14 cellular contexts compared by ENCODE assay signal in genomic region chr10:61486738-61487396, GRCh38. TPM values are rescaled to one million over a fixed set of nuclear protein-coding genes. Genes with fewer than 3 reads are reported as not detected.
DNase-seq lines count a peak whose midpoint lies in the region; TF ChIP-seq lines count a peak whose summit lies in the region.
"Had no signal": no experiment of that assay in that cellular context is flagged by ENCODE, and none has a peak within 500 bp of the region (broad histone marks: within the 10 kb centered on the region; RNA-seq: fewer than 3 reads in every experiment).

No MANE protein-coding gene starts in this region.

- H3K4me1 Mint-ChIP-seq in MCF 10A (ENCODE audit: insufficient read depth, unreplicated experiment) = peaks cover 12% of the 10 kb centered on the region
- H3K4me1 Mint-ChIP-seq: IgD-negative memory B cell had no signal

- no peaks in the 10 kb centered on the region for H3K9me3 Mint-ChIP-seq in MCF 10A (ENCODE audit: unreplicated experiment)

- TF ChIP-seq CTCF in MCF 10A (IDR thresholded peaks at IDR 0.05; ENCODE audit: unreplicated experiment) (no peak), mammary epithelial cell (conservative IDR thresholded peaks at IDR 0.05 in 1 of 2, IDR thresholded peaks at IDR 0.05 in 1 of 2; ENCODE audit: extremely low read depth in 1 of 2, insufficient read depth in 1 of 2, low read depth in 1 of 2, low read length in 2 of 2) (no peak), foreskin fibroblast (IDR thresholded peaks at IDR 0.05; ENCODE audit: low read depth, low read length) (no peak)

- peak overlapping the region; percentile 22 for H3K4me3 Mint-ChIP-seq in MCF 10A (ENCODE audit: unreplicated experiment)
- H3K4me3 Mint-ChIP-seq: IgD-negative memory B cell had no signal

- H3K36me3 ChIP-seq in mammary epithelial cell (ENCODE audit: insufficient read depth, low read length) (no peaks in the 10 kb centered on the region), SK-N-MC (ENCODE audit: insufficient read depth, low read length) (no peaks in the 10 kb centered on the region)
- H3K36me3 ChIP-seq: pancreas, Peyer's patch had no signal

- peak; percentile 69 for DNase-seq in MCF 10A (ENCODE audit: unreplicated experiment)
- no peak for DNase-seq in mammary epithelial cell
- DNase-seq in SK-N-MC (ENCODE audit: low read depth, low spot score) = no peak
- DNase-seq in foreskin fibroblast = peak; percentile 73 to 83
- DNase-seq in AG08395 (ENCODE audit: low spot score) = no peak
- DNase-seq in Ammon's horn (ENCODE audit: low spot score) = no peak
- no peak for DNase-seq in UCSD-AML1 (lab: John Stamatoyannopoulos, UW; ENCODE audit: unreplicated experiment)
- DNase-seq in DMS79 treated with DMSO at 0.1 percent for 48 hours (lab: John Stamatoyannopoulos, UW) = no peak
- DNase-seq: activated CD4-positive, alpha-beta T cell treated with anti-CD3 and anti-CD28 coated beads, Interleukin-2, amount 50 U/mL, for 4 hours; midbrain; pancreas; Peyer's patch; stimulated activated CD8-positive, alpha-beta memory T cell treated with anti-CD3 and anti-CD28 coated beads, Interleukin-4, amount 100 ng/mL, for 48 hours had no signal

- H3K9me3 ChIP-seq in mammary epithelial cell (replicated peaks; ENCODE audit: insufficient read depth, low read length) = no peaks in the 10 kb centered on the region
- no peaks in the 10 kb centered on the region for H3K9me3 ChIP-seq in SK-N-MC (ENCODE audit: low read depth, low read length)
- H3K9me3 ChIP-seq: pancreas, Peyer's patch had no signal

- no peak overlapping the region for H3K4me3 ChIP-seq in mammary epithelial cell (replicated peaks in 1 of 3; ENCODE audit: insufficient read depth in 1 of 3, low read depth in 2 of 3, low read length in 3 of 3)
- 0 out of 2 replicates have a peak overlapping the region, but pooled peaks have one; percentile 11 for H3K4me3 ChIP-seq in SK-N-MC
- H3K4me3 ChIP-seq in foreskin fibroblast (ENCODE audit: low read depth in 1 of 2, low read length in 2 of 2) = no peak overlapping the region
- H3K4me3 ChIP-seq: pancreas, Peyer's patch had no signal

- H3K27ac Mint-ChIP-seq in MCF 10A (ENCODE audit: low read depth, unreplicated experiment) = peak overlapping the region; percentile 21
- H3K27ac Mint-ChIP-seq: IgD-negative memory B cell had no signal

- no TSS peak for BruUV-seq in MCF 10A (replicated peaks; lab: Mats Ljungman, UMichigan)
- no TSS peak for BruUV-seq in mammary epithelial cell (replicated peaks; lab: Mats Ljungman, UMichigan)

- in situ Hi-C loops in mammary epithelial cell (cut with MboI; ENCODE audit: low sequenced_read_pairs in 2 of 2) = no loop called here

- no peaks in the 10 kb centered on the region for H3K27me3 ChIP-seq in mammary epithelial cell (ENCODE audit: insufficient read depth, low read length)
- H3K27me3 ChIP-seq: pancreas, Peyer's patch had no signal

- H3K27me3 Mint-ChIP-seq in MCF 10A (ENCODE audit: insufficient read depth, unreplicated experiment) = no peaks in the 10 kb centered on the region

- H4K20me1 ChIP-seq in mammary epithelial cell (ENCODE audit: insufficient read depth, low read length) = no peaks in the 10 kb centered on the region

- H3K9ac ChIP-seq in mammary epithelial cell (ENCODE audit: insufficient read depth, low read length) (no peak overlapping the region), SK-N-MC (ENCODE audit: insufficient read length) (no peak overlapping the region)

- WGBS in mammary epithelial cell (ENCODE audit: low coverage, missing lambda C conversion rate) = 62% methylated on average over 2 of the region's 2 CpGs

- CTCF ChIA-PET in MCF 10A (lab: Yijun Ruan, JAX) (interaction anchor here (0.7 to 1.0 kb wide), 2 partner anchors 9 to 25 kb away, joined by 3 read pairs; no protein-coding TSS in a partner anchor), mammary epithelial cell (lab: Charles Lee; ENCODE audit: low non-redundant PET) (no interaction called here)

- dilution Hi-C loops in mammary epithelial cell (cut with HindIII; ENCODE audit: low sequenced_read_pairs) = no loop called here

- H3K79me2 ChIP-seq in mammary epithelial cell (ENCODE audit: insufficient read depth, low read length) = no peaks in the 10 kb centered on the region

- POLR2A ChIA-PET in MCF 10A (lab: Yijun Ruan, JAX) = interaction anchor here (0.7 to 1.5 kb wide), 4 partner anchors 11 to 506 kb away, joined by 3 to 4 read pairs (median 3); no protein-coding TSS in a partner anchor

- intact Hi-C loops in MCF 10A (cut with micrococcal nuclease) (no loop called here), mammary epithelial cell (cut with micrococcal nuclease) (no loop called here)

- no peak overlapping the region for H3K4me2 ChIP-seq in mammary epithelial cell (ENCODE audit: insufficient read depth, low read depth, low read length)

- H3K27ac ChIP-seq in mammary epithelial cell (ENCODE audit: insufficient read depth, low read depth, low read length) (no peak overlapping the region), SK-N-MC (no peak overlapping the region)
- H3K27ac ChIP-seq: pancreas, Peyer's patch had no signal

- H3K4me1 ChIP-seq in mammary epithelial cell (ENCODE audit: insufficient read depth, low read length) = no peaks in the 10 kb centered on the region
- H3K4me1 ChIP-seq: pancreas, Peyer's patch had no signal

- no peak overlapping the region for H2AFZ ChIP-seq in mammary epithelial cell (ENCODE audit: low read depth, low read length)

- no peaks in the 10 kb centered on the region for H3K36me3 Mint-ChIP-seq in MCF 10A (ENCODE audit: insufficient read depth, unreplicated experiment)

RNA-seq across cellular contexts. Expression of gene TMEM26, which starts 33.7 kb away (rescaled TPM):
- total RNA-seq in MCF 10A (2022) (not detected in 2 replicates), mammary epithelial cell (not detected)
- polyA plus RNA-seq in mammary epithelial cell = not detected
- polyA minus RNA-seq in mammary epithelial cell = not detected
- polyA plus RNA-seq: IgD-negative memory B cell had no signal

Comparison
In these comparisons a context has a peak if more than half of its experiments do, and no peak if none do; other contexts are left out.
1. DNase-seq: peak in MCF 10A (single experiment) and foreskin fibroblast (2 of 2); none in mammary epithelial cell (single experiment), SK-N-MC (single experiment), AG08395 (single experiment), Ammon's horn (single experiment), UCSD-AML1 (single experiment) and DMS79 treated with DMSO at 0.1 percent for 48 hours (single experiment).